In genomic region chr10:116613486-116613885, GRCh38 we compare ENCODE assay signal across 26 cellular contexts. TPM values are rescaled to one million over a fixed set of nuclear protein-coding genes. Genes with fewer than 3 reads are reported as not detected.
A peak's percentile ranks its signal among the peaks of the same experiment; 100 is the strongest.
DNase-seq lines count a peak whose midpoint lies in the region; ATAC-seq and TF ChIP-seq lines count a peak whose summit lies in the region.
"Had no signal": no experiment of that assay in that cellular context is flagged by ENCODE, and none has a peak within 500 bp of the region (broad histone marks: within the 10 kb centered on the region; RNA-seq: fewer than 3 reads in every experiment).

No MANE protein-coding gene starts in this region.

- H3K36me3 Mint-ChIP-seq in neural crest cell (ENCODE audit: low read depth) (no peaks in the 10 kb centered on the region), progenitor cell of endocrine pancreas (ENCODE audit: insufficient read depth) (no peaks in the 10 kb centered on the region)
- H3K36me3 Mint-ChIP-seq: CD14-positive monocyte; CD4-positive, alpha-beta memory T cell; CD4-positive, CD25-positive, alpha-beta regulatory T cell; CD8-positive, alpha-beta memory T cell had no signal

- peaks cover 2% of the 10 kb centered on the region for H3K9me3 Mint-ChIP-seq in neural crest cell
- H3K9me3 Mint-ChIP-seq in progenitor cell of endocrine pancreas (ENCODE audit: low read depth), result no peaks in the 10 kb centered on the region

- ATAC-seq in body of pancreas (peak; percentile 6), GM18502 (IDR thresholded peaks at IDR 0.05; ENCODE audit: poor library complexity, unreplicated experiment) (no peak), GM21786 (IDR thresholded peaks at IDR 0.05; ENCODE audit: unreplicated experiment) (no peak)

- TF ChIP-seq CTCF in body of pancreas (IDR thresholded peaks at IDR 0.05), result no peak
- no peak for TF ChIP-seq CTCF in neural crest cell (conservative IDR thresholded peaks at IDR 0.05)
- no peak for TF ChIP-seq CTCF in progenitor cell of endocrine pancreas (IDR thresholded peaks at IDR 0.05; ENCODE audit: unreplicated experiment)

- no peak overlapping the region for H3K27ac Mint-ChIP-seq in neural crest cell (ENCODE audit: unreplicated experiment)
- H3K27ac Mint-ChIP-seq in progenitor cell of endocrine pancreas, result peak overlapping the region; percentile 35
- H3K27ac Mint-ChIP-seq: CD14-positive monocyte; CD4-positive, alpha-beta memory T cell; CD4-positive, CD25-positive, alpha-beta regulatory T cell; CD8-positive, alpha-beta memory T cell had no signal

- DNase-seq in body of pancreas (peak; percentile 81 to 90 (median 86)), neural crest cell (ENCODE audit: low read depth, low spot score) (no peak), progenitor cell of endocrine pancreas (ENCODE audit: low spot score, unreplicated experiment) (no peak), A172 (ENCODE audit: low spot score) (no peak)
- DNase-seq: ACHN; BE2C; C1 segment of cervical spinal cord; CD4-positive, alpha-beta memory T cell; CD4-positive, CD25-positive, alpha-beta regulatory T cell; CD8-positive, alpha-beta memory T cell; COR-L47; DMS 273 treated with DMSO at 0.1 percent for 48 hours; DMS153; DMS53; DMS79; DND-41; EL; GDM1 had no signal

- H3K4me1 Mint-ChIP-seq in neural crest cell (peaks cover 5% of the 10 kb centered on the region), progenitor cell of endocrine pancreas (ENCODE audit: low read depth) (peaks cover 2% of the 10 kb centered on the region)
- H3K4me1 Mint-ChIP-seq: CD14-positive monocyte; CD4-positive, CD25-positive, alpha-beta regulatory T cell; CD8-positive, alpha-beta memory T cell had no signal

- intact Hi-C loops in body of pancreas (cut with DNase I), result no loop called here

- H3K4me1 ChIP-seq in body of pancreas, result peaks cover 63% of the 10 kb centered on the region
- H3K4me1 ChIP-seq: BE2C, BLaER1 had no signal

- H3K4me3 ChIP-seq in body of pancreas, result no peak overlapping the region
- H3K4me3 ChIP-seq: BLaER1 had no signal

- WGBS in body of pancreas, 2 donors, result 13 to 22% methylated on average over 2 of the region's 2 CpGs

- peak in 2 of 3 donors; percentile 5 to 21 for TF ChIP-seq POLR2A in body of pancreas (IDR thresholded peaks at IDR 0.05)

- H3K4me3 Mint-ChIP-seq in neural crest cell, result peak overlapping the region; percentile 29
- no peak overlapping the region for H3K4me3 Mint-ChIP-seq in progenitor cell of endocrine pancreas (ENCODE audit: low read depth)
- H3K4me3 Mint-ChIP-seq: CD14-positive monocyte; CD4-positive, alpha-beta memory T cell; CD4-positive, CD25-positive, alpha-beta regulatory T cell; CD8-positive, alpha-beta memory T cell had no signal

- no peaks in the 10 kb centered on the region for H3K9me3 ChIP-seq in body of pancreas
- H3K9me3 ChIP-seq: BE2C had no signal

- no peaks in the 10 kb centered on the region for H3K36me3 ChIP-seq in body of pancreas (replicated peaks in 1 of 2; ENCODE audit: insufficient read depth in 1 of 2, low read depth in 2 of 2)
- H3K36me3 ChIP-seq: BE2C, BLaER1 had no signal

- peaks cover 3% of the 10 kb centered on the region for H3K27me3 Mint-ChIP-seq in neural crest cell (ENCODE audit: low read depth)
- peaks cover 16% of the 10 kb centered on the region for H3K27me3 Mint-ChIP-seq in progenitor cell of endocrine pancreas

- H3K27me3 ChIP-seq in body of pancreas, result no peaks in the 10 kb centered on the region
- H3K27me3 ChIP-seq: BE2C, BLaER1 had no signal

- peak overlapping the region; percentile 87 to 97 (median 88) for H3K27ac ChIP-seq in body of pancreas
- H3K27ac ChIP-seq: 22Rv1, BLaER1 had no signal

RNA-seq across cellular contexts. Expression of gene PNLIPRP2, which starts 7.3 kb away (rescaled TPM):
- total RNA-seq in body of pancreas (1,000 to 10,000 TPM in 1 of 2 donors, 100 to 1,000 TPM in 1; 455 to 2,069 TPM), neural crest cell (not detected in 2 replicates), progenitor cell of endocrine pancreas (not detected in 2 replicates)
- not detected in 2 replicates for total RNA-seq in A172 (2014; rRNA removed; shearing (Covaris generic))
- total RNA-seq: A673; CD4-positive, alpha-beta memory T cell; CD4-positive, CD25-positive, alpha-beta regulatory T cell; CD8-positive, alpha-beta memory T cell; Daoy; G401 had no signal

RNA-seq across cellular contexts. Expression of gene PNLIPRP1, which starts 22.7 kb away (rescaled TPM):
- total RNA-seq in body of pancreas, result 1,000 to 10,000 TPM; 3,318 to 4,534 TPM
- total RNA-seq in neural crest cell, result not detected in 2 replicates
- total RNA-seq in progenitor cell of endocrine pancreas, result not detected in 2 replicates
- not detected in 2 replicates for total RNA-seq in A172 (2014; rRNA removed; shearing (Covaris generic))
- total RNA-seq: A673; CD4-positive, alpha-beta memory T cell; CD4-positive, CD25-positive, alpha-beta regulatory T cell; CD8-positive, alpha-beta memory T cell; Daoy; G401 had no signal

Comparison
In these comparisons a context has a peak if more than half of its experiments do, and no peak if none do; other contexts are left out.
1. DNase-seq: peak in body of pancreas (4 of 4); none in neural crest cell (single experiment), progenitor cell of endocrine pancreas (single experiment) and A172 (single experiment).
2. RNA of gene PNLIPRP2, which starts 7.3 kb away (total RNA-seq): 455 to 2,069 TPM in body of pancreas; not detected in progenitor cell of endocrine pancreas, not detected in neural crest cell and not detected in A172; every median in the first group is over 100 times any median in the second.
3. RNA of gene PNLIPRP1, which starts 22.7 kb away (total RNA-seq): 3,318 to 4,534 TPM in body of pancreas; not detected in neural crest cell, not detected in progenitor cell of endocrine pancreas and not detected in A172; every median in the first group is over 1,000 times any median in the second.